In the genomic region with DNA sequence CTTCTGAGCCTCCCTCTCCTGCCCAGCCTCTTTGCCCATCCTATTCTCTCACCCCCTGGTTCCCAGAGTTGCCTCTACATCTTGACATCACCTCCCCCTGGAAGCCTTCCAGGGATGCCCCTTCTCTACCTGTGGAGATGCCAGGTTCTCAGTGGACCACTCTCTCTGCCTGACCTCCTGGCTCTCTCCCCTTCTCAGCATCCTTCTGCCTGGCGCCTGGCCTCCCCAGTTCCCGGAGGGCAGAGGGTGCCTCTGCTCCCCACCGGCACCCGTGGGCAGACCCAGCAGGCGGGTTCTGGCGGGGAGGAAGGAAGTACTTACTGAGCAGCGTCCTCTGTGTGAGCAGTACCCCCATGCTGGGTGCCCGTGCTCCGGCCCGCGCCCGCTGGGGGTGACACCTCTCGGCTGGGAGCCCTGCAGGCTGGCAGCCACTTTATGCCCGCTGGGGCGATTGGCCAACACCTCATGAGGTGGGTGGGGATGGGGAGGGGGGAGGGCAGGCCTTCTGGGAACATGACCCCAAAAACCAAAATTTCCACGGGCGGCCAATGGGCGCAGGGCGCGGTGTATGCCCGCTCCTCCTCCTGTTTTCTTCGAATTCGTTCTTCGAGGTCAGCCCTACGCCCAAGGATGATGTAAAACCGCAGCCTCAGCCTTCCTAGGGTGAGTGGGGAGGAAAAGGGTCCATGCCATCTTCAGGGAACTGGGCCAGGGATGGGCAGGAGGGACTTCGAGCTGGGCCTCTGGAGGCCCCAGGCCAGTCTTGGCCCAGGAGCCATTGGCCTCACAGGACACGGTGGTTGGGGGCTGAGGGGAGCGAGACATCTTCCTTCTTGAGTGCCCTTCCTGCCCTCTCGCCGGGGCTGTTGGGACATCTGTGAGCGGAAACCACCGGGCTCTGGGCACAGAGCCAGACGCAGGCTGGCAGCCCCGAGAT, we compare ENCODE assay signal across 9 cellular contexts. TPM values are rescaled to one million over a fixed set of nuclear protein-coding genes. Genes with fewer than 3 reads are reported as not detected.
DNase-seq lines count a peak whose midpoint lies in the region; TF ChIP-seq lines count a peak whose summit lies in the region.
"Had no signal": no experiment of that assay in that cellular context is flagged by ENCODE, and none has a peak within 500 bp of the region (broad histone marks: within the 10 kb centered on the region; RNA-seq: fewer than 3 reads in every experiment).

A gene (minus strand): TSS at position 407 of the 937 bp plus-strand sequence. CDS start 52 bp downstream, at position 355.

- no peaks in the 10 kb centered on the region for H3K36me3 ChIP-seq in stomach

- intact Hi-C loops in stomach (cut with DNase I; ENCODE audit: low total_unique reads): loop anchor here (5.0 kb wide), 1 partner anchor 116 kb away; no protein-coding TSS in a partner anchor

- peak; percentile 88 for DNase-seq in GF-D8 (lab: John Stamatoyannopoulos, UW)
- peak; percentile 79 for DNase-seq in NOMO-1 treated with DMSO at 0.1 percent for 48 hours (lab: John Stamatoyannopoulos, UW; ENCODE audit: unreplicated experiment)
- peak; percentile 70 for DNase-seq in activated effector memory CD4-positive, alpha-beta T cell treated with Interleukin-2 at 50 U/mL for 16 hours
- peak; percentile 68 for DNase-seq in medulla oblongata (ENCODE audit: extremely low spot score)
- peak; percentile 70 for DNase-seq in stomach
- DNase-seq in endothelial cell (ENCODE audit: low spot score): no peak
- no peak for DNase-seq in DMS53 treated with DMSO at 0.1 percent for 48 hours (lab: John Stamatoyannopoulos, UW; ENCODE audit: unreplicated experiment)
- no peak for DNase-seq in cerebellum (ENCODE audit: low spot score)

- H3K27me3 Mint-ChIP-seq in endothelial cell (ENCODE audit: unreplicated experiment): peaks cover 7% of the 10 kb centered on the region

- no peaks in the 10 kb centered on the region for H3K4me1 Mint-ChIP-seq in endothelial cell (ENCODE audit: unreplicated experiment)

- H3K4me1 ChIP-seq in stomach: peaks cover 6 to 21% (median 9%) of the 10 kb centered on the region in 4 donors

- no peaks in the 10 kb centered on the region for H3K36me3 Mint-ChIP-seq in endothelial cell (ENCODE audit: low read depth, unreplicated experiment)

- TF ChIP-seq POLR2A in stomach (IDR thresholded peaks at IDR 0.05): no peak

- no peak within 1 kb of the TSS for H3K27ac Mint-ChIP-seq in endothelial cell (ENCODE audit: unreplicated experiment)

- peak within 1 kb of the TSS; percentile 59 to 87 (median 72) for H3K27ac ChIP-seq in stomach

- no peak for TF ChIP-seq EP300 in stomach (IDR thresholded peaks at IDR 0.05)

- H3K4me3 Mint-ChIP-seq in endothelial cell (ENCODE audit: unreplicated experiment): no peak within 1 kb of the TSS

- H3K9me3 ChIP-seq in stomach: no peaks in the 10 kb centered on the region

- no peaks in the 10 kb centered on the region for H3K27me3 ChIP-seq in stomach

- TF ChIP-seq CTCF in stomach (IDR thresholded peaks at IDR 0.05): no peak
- TF ChIP-seq CTCF in endothelial cell (IDR thresholded peaks at IDR 0.05; ENCODE audit: unreplicated experiment): no peak

- WGBS in stomach, 5 donors: 58 to 76% (median 67%) methylated on average over 21 to 35 of the region's 35 CpGs

- no peaks in the 10 kb centered on the region for H3K9me3 Mint-ChIP-seq in endothelial cell (ENCODE audit: unreplicated experiment)

- H3K4me3 ChIP-seq in stomach: peak within 1 kb of the TSS; percentile 13 to 41 (median 36)

RNA-seq across cellular contexts. Expression of the gene that starts here (rescaled TPM):
- 1 to 10 TPM in 1 of 5 donors, not detected in 4; 1.3 TPM for total RNA-seq in stomach
- 10 to 100 TPM in 1 of 3 donors, 1 to 10 TPM in 1, under 1 TPM in 1; 0.33 to 22.7 (median 1.1) TPM for polyA plus RNA-seq in stomach
- total RNA-seq in endothelial cell (ENCODE audit: unreplicated experiment): not detected
- total RNA-seq in cerebellum: 0.27 TPM
- total RNA-seq: bronchial epithelial cell had no signal

Comparison
In these comparisons a context has a peak if more than half of its experiments do, and no peak if none do; other contexts are left out.
1. DNase-seq: peak in GF-D8 (single experiment), NOMO-1 treated with DMSO at 0.1 percent for 48 hours (single experiment), activated effector memory CD4-positive, alpha-beta T cell treated with Interleukin-2 at 50 U/mL for 16 hours (single experiment), medulla oblongata (single experiment) and stomach (single experiment); none in endothelial cell (single experiment), DMS53 treated with DMSO at 0.1 percent for 48 hours (single experiment) and cerebellum (single experiment).